ENCODE assay signal across 8 cellular contexts in genomic region chr10:86970887-86971145, GRCh38. TPM values are rescaled to one million over a fixed set of nuclear protein-coding genes. Genes with fewer than 3 reads are reported as not detected.
DNase-seq lines count a peak whose midpoint lies in the region; ATAC-seq and TF ChIP-seq lines count a peak whose summit lies in the region.

No MANE protein-coding gene starts in this region.

- H3K27me3 ChIP-seq in OCI-LY3 (ENCODE audit: low read depth, low read length) = no peaks in the 10 kb centered on the region

- H3K36me3 Mint-ChIP-seq in CD14-positive monocyte (peaks cover 0 to 4% of the 10 kb centered on the region in 2 donors), nephron progenitor cell (ENCODE audit: low read depth) (no peaks in the 10 kb centered on the region)

- H3K4me2 ChIP-seq in OCI-LY3 (ENCODE audit: low read length) = peak overlapping the region; percentile 85

- H3K4me3 Mint-ChIP-seq in CD14-positive monocyte (peak overlapping the region; percentile 81 to 96), nephron progenitor cell (peak overlapping the region; percentile 84)

- H3K36me3 ChIP-seq in OCI-LY3 (replicated peaks; ENCODE audit: low read depth, low read length) = peaks cover 16% of the 10 kb centered on the region

- H3K9ac ChIP-seq in OCI-LY3 (ENCODE audit: low read length) = peak overlapping the region; percentile 100

- H3K9me3 Mint-ChIP-seq in CD14-positive monocyte (peaks cover 0 to 7% (median 2%) of the 10 kb centered on the region in 7 donors), nephron progenitor cell (no peaks in the 10 kb centered on the region)

- H2AFZ ChIP-seq in OCI-LY3 (ENCODE audit: low read depth, low read length) = no peak overlapping the region

- H3K4me1 Mint-ChIP-seq in CD14-positive monocyte (peaks cover 34% of the 10 kb centered on the region), nephron progenitor cell (peaks cover 54% of the 10 kb centered on the region)

- H3K27ac Mint-ChIP-seq in CD14-positive monocyte (peak overlapping the region; percentile 82 to 96 (median 93)), nephron progenitor cell (no peak overlapping the region)

- DNase-seq in CD14-positive monocyte (ENCODE audit: low spot score) (no peak), epithelial cell of esophagus (ENCODE audit: low read depth) (no peak), nephron progenitor cell (no peak), occipital lobe (lab: John Stamatoyannopoulos, UW) (no peak), pons (ENCODE audit: low spot score) (no peak)

- H3K27ac ChIP-seq in OCI-LY3 (ENCODE audit: low read length) = peak overlapping the region; percentile 100

- H3K27me3 Mint-ChIP-seq in CD14-positive monocyte (ENCODE audit: low read depth in 3 of 3) (peaks cover 49 to 71% (median 60%) of the 10 kb centered on the region in 3 donors), nephron progenitor cell (ENCODE audit: low read depth, poor library complexity) (peaks cover 31% of the 10 kb centered on the region)

- H3K4me3 ChIP-seq in OCI-LY3 (ENCODE audit: low read length) (peak overlapping the region; percentile 98), epithelial cell of esophagus (ENCODE audit: low read length) (peak overlapping the region; percentile 56)

- TF ChIP-seq CTCF in CD14-positive monocyte (IDR thresholded peaks at IDR 0.05) (no peak), OCI-LY3 (IDR thresholded peaks at IDR 0.05; ENCODE audit: low read depth, low read length) (no peak), epithelial cell of esophagus (IDR thresholded peaks at IDR 0.05; ENCODE audit: insufficient read depth, low read depth, low read length, missing control alignments) (no peak), nephron progenitor cell (IDR thresholded peaks at IDR 0.05) (no peak)

- H3K4me1 ChIP-seq in OCI-LY3 (ENCODE audit: low read length) = peaks cover 49% of the 10 kb centered on the region

- H3K79me2 ChIP-seq in OCI-LY3 (ENCODE audit: low read length) = peaks cover 47% of the 10 kb centered on the region

- H4K20me1 ChIP-seq in OCI-LY3 (ENCODE audit: insufficient read depth, low read length) = no peaks in the 10 kb centered on the region

- intact Hi-C loops in CD14-positive monocyte (cut with micrococcal nuclease) = loop anchor here (5.0 to 10.0 kb wide), 2 partner anchors 121 to 124 kb away; partner anchors contain the start of genes GLUD1 (in 2 of the 2) and SHLD2 (in 1 of the 2)

- ATAC-seq in GM18519 (IDR thresholded peaks at IDR 0.05; ENCODE audit: low FRiP score, unreplicated experiment) = no peak
- no peak for ATAC-seq in GM21360 (IDR thresholded peaks at IDR 0.05; ENCODE audit: unreplicated experiment)

- H3K9me3 ChIP-seq in OCI-LY3 (ENCODE audit: insufficient read depth, low read length) = no peaks in the 10 kb centered on the region

RNA-seq across cellular contexts. Expression of gene ADIRF, which starts 2.5 kb away (rescaled TPM):
- polyA plus RNA-seq in CD14-positive monocyte = not detected
- not detected for total RNA-seq in occipital lobe

RNA-seq across cellular contexts. Expression of gene SNCG, which starts 12.4 kb away (rescaled TPM):
- polyA plus RNA-seq in CD14-positive monocyte = not detected
- 2.7 TPM for total RNA-seq in occipital lobe

RNA-seq across cellular contexts. Expression of gene MMRN2, which starts 13.4 kb away (rescaled TPM):
- under 1 TPM in 1 of 2 donors, not detected in 1; 0.07 TPM for polyA plus RNA-seq in CD14-positive monocyte
- 4.8 TPM for total RNA-seq in occipital lobe

RNA-seq across cellular contexts. Expression of gene FAM25A, which starts 49.3 kb away (rescaled TPM):
- not detected for polyA plus RNA-seq in CD14-positive monocyte
- total RNA-seq in occipital lobe = not detected
